33 cellular contexts compared by ENCODE assay signal in genomic region chr5:147893820-147894219, GRCh38. TPM values are rescaled to one million over a fixed set of nuclear protein-coding genes. Genes with fewer than 3 reads are reported as not detected.
DNase-seq lines count a peak whose midpoint lies in the region; TF ChIP-seq lines count a peak whose summit lies in the region.
"Had no signal": no experiment of that assay in that cellular context is flagged by ENCODE, and none has a peak within 500 bp of the region (broad histone marks: within the 10 kb centered on the region; RNA-seq: fewer than 3 reads in every experiment).

No MANE protein-coding gene starts in this region.

- no peaks in the 10 kb centered on the region for H3K27me3 ChIP-seq in mammary epithelial cell (ENCODE audit: insufficient read depth, low read length)
- H3K27me3 ChIP-seq: testis had no signal

- intact Hi-C loops in mammary epithelial cell (cut with micrococcal nuclease) (no loop called here), MCF 10A (cut with micrococcal nuclease) (no loop called here)

- H3K4me3 Mint-ChIP-seq in MCF 10A (ENCODE audit: unreplicated experiment) (no peak overlapping the region), mesothelial cell of epicardium (no peak overlapping the region)
- H3K4me3 Mint-ChIP-seq: activated naive CD8-positive, alpha-beta T cell treated with anti-CD3 and anti-CD28 coated beads, Interleukin-2, amount 10 ng/mL, durations not matched to agents 7 days and 5 days; CD4-positive, alpha-beta T cell; naive thymus-derived CD8-positive, alpha-beta T cell; T-helper 2 cell treated with Interferon-gamma antibody and Interleukin-4, amounts not matched to agents 5 μg/mL and 100 μg/mL, for 36 hours had no signal

- no peaks in the 10 kb centered on the region for H4K20me1 ChIP-seq in mammary epithelial cell (ENCODE audit: insufficient read depth, low read length)

- peaks cover 6% of the 10 kb centered on the region for H3K36me3 Mint-ChIP-seq in MCF 10A (ENCODE audit: insufficient read depth, unreplicated experiment)
- no peaks in the 10 kb centered on the region for H3K36me3 Mint-ChIP-seq in mesothelial cell of epicardium
- H3K36me3 Mint-ChIP-seq: activated naive CD8-positive, alpha-beta T cell treated with anti-CD3 and anti-CD28 coated beads, Interleukin-2, amount 10 ng/mL, durations not matched to agents 7 days and 5 days; naive thymus-derived CD8-positive, alpha-beta T cell had no signal

- no peak overlapping the region for H3K27ac ChIP-seq in mammary epithelial cell (ENCODE audit: insufficient read depth, low read depth, low read length)
- H3K27ac ChIP-seq: psoas muscle, testis, WERI-Rb-1 had no signal

- BruUV-seq in mammary epithelial cell (replicated peaks; lab: Mats Ljungman, UMichigan) (no TSS peak), MCF 10A (replicated peaks; lab: Mats Ljungman, UMichigan) (no TSS peak)

- H3K27ac Mint-ChIP-seq in MCF 10A (ENCODE audit: low read depth, unreplicated experiment), result no peak overlapping the region
- no peak overlapping the region for H3K27ac Mint-ChIP-seq in mesothelial cell of epicardium
- H3K27ac Mint-ChIP-seq: activated naive CD8-positive, alpha-beta T cell treated with anti-CD3 and anti-CD28 coated beads, Interleukin-2, amount 10 ng/mL, durations not matched to agents 7 days and 5 days; CD4-positive, alpha-beta T cell; naive thymus-derived CD8-positive, alpha-beta T cell; T-helper 2 cell treated with Interferon-gamma antibody and Interleukin-4, amounts not matched to agents 5 μg/mL and 100 μg/mL, for 36 hours had no signal

- no peak overlapping the region for H3K9ac ChIP-seq in mammary epithelial cell (ENCODE audit: insufficient read depth, low read length)

- CTCF ChIA-PET in mammary epithelial cell (lab: Charles Lee; ENCODE audit: low non-redundant PET), result no interaction called here
- CTCF ChIA-PET in MCF 10A (lab: Yijun Ruan, JAX), result interaction anchor here (0.6 to 17.8 kb wide), 3 partner anchors 39 to 286 kb away, joined by 3 to 415 read pairs (median 4); no protein-coding TSS in a partner anchor

- in situ Hi-C loops in mammary epithelial cell (cut with MboI; ENCODE audit: low sequenced_read_pairs in 2 of 2), result no loop called here

- no peaks in the 10 kb centered on the region for H3K36me3 ChIP-seq in mammary epithelial cell (ENCODE audit: insufficient read depth, low read length)
- H3K36me3 ChIP-seq: WERI-Rb-1 had no signal

- H3K79me2 ChIP-seq in mammary epithelial cell (ENCODE audit: insufficient read depth, low read length), result no peaks in the 10 kb centered on the region

- no peak overlapping the region for H3K4me2 ChIP-seq in mammary epithelial cell (ENCODE audit: insufficient read depth, low read depth, low read length)

- H2AFZ ChIP-seq in mammary epithelial cell (ENCODE audit: low read depth, low read length), result no peak overlapping the region

- dilution Hi-C loops in mammary epithelial cell (cut with HindIII; ENCODE audit: low sequenced_read_pairs), result no loop called here

- H3K9me3 ChIP-seq in mammary epithelial cell (replicated peaks; ENCODE audit: insufficient read depth, low read length), result no peaks in the 10 kb centered on the region
- H3K9me3 ChIP-seq: psoas muscle, testis had no signal

- H3K4me3 ChIP-seq in mammary epithelial cell (replicated peaks in 1 of 3; ENCODE audit: insufficient read depth in 1 of 3, low read depth in 2 of 3, low read length in 3 of 3), result no peak overlapping the region
- H3K4me3 ChIP-seq: psoas muscle, testis had no signal

- H3K4me1 ChIP-seq in mammary epithelial cell (ENCODE audit: insufficient read depth, low read length), result peaks cover 25% of the 10 kb centered on the region
- H3K4me1 ChIP-seq: psoas muscle, testis had no signal

- H3K27me3 Mint-ChIP-seq in MCF 10A (ENCODE audit: insufficient read depth, unreplicated experiment) (no peaks in the 10 kb centered on the region), mesothelial cell of epicardium (ENCODE audit: low read depth) (peaks cover 26% of the 10 kb centered on the region)

- DNase-seq in mammary epithelial cell, result peak; percentile 33
- DNase-seq in MCF 10A (ENCODE audit: unreplicated experiment), result no peak
- DNase-seq in dermis blood vessel endothelial cell, result peak; percentile 66
- peak; percentile 41 for DNase-seq in iris pigment epithelial cell (ENCODE audit: low read depth)
- no peak for DNase-seq in middle frontal gyrus (ENCODE audit: extremely low spot score, low spot score)
- DNase-seq in NCI-H1092 (lab: John Stamatoyannopoulos, UW), result no peak
- DNase-seq in mesothelial cell of epicardium (ENCODE audit: low spot score in 2 of 2, unreplicated experiment in 2 of 2), result no peak
- no peak for DNase-seq in NK-92 treated with Interleukin-12 subunit alpha and Interleukin-12 subunit beta, amount 100 ng/mL, for 24 hours (lab: John Stamatoyannopoulos, UW)
- DNase-seq: 8988T; activated CD4-positive, alpha-beta T cell treated with anti-CD3 and anti-CD28 coated beads for 48 hours; activated CD8-positive, alpha-beta memory T cell treated with anti-CD3 and anti-CD28 coated beads for 24 hours; activated effector memory CD4-positive, alpha-beta T cell treated with anti-CD3 and anti-CD28 coated beads, Interleukin-2, amount 50 U/mL, for 16 hours; activated naive CD8-positive, alpha-beta T cell treated with anti-CD3 and anti-CD28 coated beads, Interleukin-2, amount 10 ng/mL, durations not matched to agents 7 days and 5 days; CD4-positive, alpha-beta T cell; effector CD8-positive, alpha-beta T cell; EL; hypothalamus; left ventricle myocardium superior; MM.1S; naive thymus-derived CD8-positive, alpha-beta T cell; NCI-H1417; NCI-H2081 treated with DMSO at 0.1 percent for 48 hours; NCI-H345; NCI-H774; nucleus accumbens; psoas muscle; stimulated activated naive CD4-positive, alpha-beta T cell; testis; WERI-Rb-1 had no signal

- H3K4me1 Mint-ChIP-seq in MCF 10A (ENCODE audit: insufficient read depth, unreplicated experiment) (peaks cover 19% of the 10 kb centered on the region), mesothelial cell of epicardium (peaks cover 5% of the 10 kb centered on the region)
- H3K4me1 Mint-ChIP-seq: activated naive CD8-positive, alpha-beta T cell treated with anti-CD3 and anti-CD28 coated beads, Interleukin-2, amount 10 ng/mL, durations not matched to agents 7 days and 5 days; naive thymus-derived CD8-positive, alpha-beta T cell had no signal

- H3K9me3 Mint-ChIP-seq in MCF 10A (ENCODE audit: unreplicated experiment), result no peaks in the 10 kb centered on the region
- H3K9me3 Mint-ChIP-seq in mesothelial cell of epicardium, result no peaks in the 10 kb centered on the region
- H3K9me3 Mint-ChIP-seq: activated naive CD8-positive, alpha-beta T cell treated with anti-CD3 and anti-CD28 coated beads, Interleukin-2, amount 10 ng/mL, durations not matched to agents 7 days and 5 days; CD4-positive, alpha-beta T cell; naive thymus-derived CD8-positive, alpha-beta T cell; T-helper 2 cell treated with Interferon-gamma antibody and Interleukin-4, amounts not matched to agents 5 μg/mL and 100 μg/mL, for 36 hours had no signal

- POLR2A ChIA-PET in MCF 10A (lab: Yijun Ruan, JAX), result interaction anchor here (0.6 kb wide), 1 partner anchor 17 kb away, joined by 5 read pairs; no protein-coding TSS in a partner anchor

- no peak for TF ChIP-seq CTCF in mammary epithelial cell (conservative IDR thresholded peaks at IDR 0.05 in 1 of 2, IDR thresholded peaks at IDR 0.05 in 1 of 2; ENCODE audit: extremely low read depth in 1 of 2, insufficient read depth in 1 of 2, low read depth in 1 of 2, low read length in 2 of 2)
- TF ChIP-seq CTCF in MCF 10A (IDR thresholded peaks at IDR 0.05; ENCODE audit: unreplicated experiment), result no peak
- no peak for TF ChIP-seq CTCF in mesothelial cell of epicardium (IDR thresholded peaks at IDR 0.05; ENCODE audit: unreplicated experiment)

- 63% methylated on average over 2 of the region's 2 CpGs for WGBS in mammary epithelial cell (ENCODE audit: low coverage, missing lambda C conversion rate)

RNA-seq across cellular contexts. Expression of gene C5orf46, which starts 12.5 kb away (rescaled TPM):
- 10 to 100 TPM in 1 of 2 donors, 1 to 10 TPM in 1; 1.0 to 17.8 TPM for total RNA-seq in mammary epithelial cell
- polyA plus RNA-seq in mammary epithelial cell, result 3.0 TPM
- polyA minus RNA-seq in mammary epithelial cell, result not detected
- total RNA-seq in MCF 10A (2022), result 2.1 and 5.7 TPM in 2 replicates
- not detected in 2 replicates for total RNA-seq in dermis blood vessel endothelial cell
- total RNA-seq in mesothelial cell of epicardium, result 0.42 to 0.59 TPM in 2 of 3 replicates, not detected in the other
- total RNA-seq: activated naive CD8-positive, alpha-beta T cell treated with anti-CD3 and anti-CD28 coated beads, Interleukin-2, amount 10 ng/mL, durations not matched to agents 7 days and 5 days; CD4-positive, alpha-beta T cell; cerebellum; HT-29; naive thymus-derived CD8-positive, alpha-beta T cell; psoas muscle had no signal
- polyA plus RNA-seq: naive thymus-derived CD8-positive, alpha-beta T cell; psoas muscle had no signal

RNA-seq across cellular contexts. Expression of gene SCGB3A2, which starts 15.3 kb away (rescaled TPM):
- total RNA-seq in mammary epithelial cell (not detected), MCF 10A (2022) (not detected in 2 replicates), dermis blood vessel endothelial cell (not detected in 2 replicates), mesothelial cell of epicardium (0.49 TPM in 1 of 3 replicates, not detected in the others)
- not detected for polyA plus RNA-seq in mammary epithelial cell
- polyA minus RNA-seq in mammary epithelial cell, result not detected
- total RNA-seq: activated naive CD8-positive, alpha-beta T cell treated with anti-CD3 and anti-CD28 coated beads, Interleukin-2, amount 10 ng/mL, durations not matched to agents 7 days and 5 days; CD4-positive, alpha-beta T cell; cerebellum; esophagus mucosa; HT-29; left ventricle myocardium superior; naive thymus-derived CD8-positive, alpha-beta T cell; psoas muscle; testis had no signal
- polyA plus RNA-seq: naive thymus-derived CD8-positive, alpha-beta T cell had no signal

Comparison
In these comparisons a context has a peak if more than half of its experiments do, and no peak if none do; other contexts are left out.
1. DNase-seq: peak in mammary epithelial cell (single experiment), dermis blood vessel endothelial cell (single experiment) and iris pigment epithelial cell (single experiment); none in MCF 10A (single experiment), middle frontal gyrus (single experiment), NCI-H1092 (single experiment), mesothelial cell of epicardium (0 of 2) and NK-92 treated with Interleukin-12 subunit alpha and Interleukin-12 subunit beta, amount 100 ng/mL, for 24 hours (single experiment).